ENCODE assay signal across 3 cellular contexts in genomic region chr1:72869441-72869840, GRCh38.
"Had no signal": no experiment of that assay in that cellular context is flagged by ENCODE, and none has a peak within 500 bp of the region (broad histone marks: within the 10 kb centered on the region; RNA-seq: fewer than 3 reads in every experiment).

No MANE protein-coding gene starts in this region.

- DNase-seq: GDM1, GF-D8 had no signal

- H3K4me3 ChIP-seq: GM12878 had no signal

- ATAC-seq: GM12878 had no signal
